8 cellular contexts compared by ENCODE assay signal in the genomic region with DNA sequence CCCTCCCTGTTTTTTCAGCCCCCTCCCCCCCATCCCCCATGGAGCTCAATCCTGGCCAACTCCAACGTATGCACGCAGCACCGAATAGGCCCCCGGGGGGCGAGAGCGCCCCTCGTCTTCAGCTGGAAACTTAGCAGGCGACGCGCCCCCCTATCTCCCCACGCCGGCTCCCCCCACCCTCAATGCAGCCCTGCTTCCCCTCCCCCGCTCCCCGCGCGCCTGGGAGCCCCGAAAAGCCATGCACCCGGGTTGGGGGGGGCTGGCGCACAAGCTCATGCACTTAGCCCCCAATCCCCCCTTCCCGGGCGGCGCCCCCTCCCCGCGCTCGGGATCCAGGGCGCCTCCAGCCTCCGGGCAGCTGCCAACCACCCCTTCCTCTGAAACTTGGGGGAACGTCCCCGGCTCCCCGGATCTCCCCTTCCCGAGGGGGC. TPM values are rescaled to one million over a fixed set of nuclear protein-coding genes. Genes with fewer than 3 reads are reported as not detected.
DNase-seq lines count a peak whose midpoint lies in the region; ATAC-seq and TF ChIP-seq lines count a peak whose summit lies in the region.

No MANE protein-coding gene starts in this region.

- intact Hi-C loops in natural killer cell (cut with micrococcal nuclease): loop anchor here (2.0 to 5.0 kb wide), 2 partner anchors 39 to 79 kb away; a partner anchor contains a TSS

- H3K9me3 Mint-ChIP-seq in CD4-positive, CD25-positive, alpha-beta regulatory T cell: peaks cover 0 to 3% (median 0%) of the 10 kb centered on the region in 7 donors
- no peaks in the 10 kb centered on the region for H3K9me3 Mint-ChIP-seq in natural killer cell

- DNase-seq in CD4-positive, CD25-positive, alpha-beta regulatory T cell: peak in 1 of 3 donors; percentile 69
- peak; percentile 48 for DNase-seq in T-helper 22 cell (ENCODE audit: low read depth)
- peak; percentile 58 for DNase-seq in effector CD4-positive, alpha-beta T cell
- DNase-seq in natural killer cell: peak; percentile 48
- DNase-seq in epidermal melanocyte (ENCODE audit: insufficient read length, low spot score): no peak
- DNase-seq in GDM1 (lab: John Stamatoyannopoulos, UW): no peak

- H3K9me3 ChIP-seq in CD4-positive, CD25-positive, alpha-beta regulatory T cell (ENCODE audit: control insufficient read depth in 2 of 2, low read length in 2 of 2): no peaks in the 10 kb centered on the region

- no peaks in the 10 kb centered on the region for H3K36me3 Mint-ChIP-seq in CD4-positive, CD25-positive, alpha-beta regulatory T cell
- H3K36me3 Mint-ChIP-seq in natural killer cell: no peaks in the 10 kb centered on the region

- no peak for ATAC-seq in CD4-positive, CD25-positive, alpha-beta regulatory T cell (ENCODE audit: low read depth in 2 of 2)
- ATAC-seq in natural killer cell: no peak
- no peak for ATAC-seq in GM19324 (IDR thresholded peaks at IDR 0.05; ENCODE audit: low FRiP score, unreplicated experiment)
- no peak for ATAC-seq in HG03565 (IDR thresholded peaks at IDR 0.05; ENCODE audit: unreplicated experiment)

- H3K36me3 ChIP-seq in CD4-positive, CD25-positive, alpha-beta regulatory T cell (ENCODE audit: control insufficient read depth, insufficient read depth, low read length): peaks cover 8% of the 10 kb centered on the region

- H3K27ac ChIP-seq in CD4-positive, CD25-positive, alpha-beta regulatory T cell (ENCODE audit: insufficient read depth, low read length, poor library complexity, severe bottlenecking): peak overlapping the region; percentile 90

- no peak overlapping the region for H3K4me3 ChIP-seq in CD4-positive, CD25-positive, alpha-beta regulatory T cell (ENCODE audit: low read depth, low read length)

- H3K27me3 Mint-ChIP-seq in CD4-positive, CD25-positive, alpha-beta regulatory T cell: no peaks in the 10 kb centered on the region
- no peaks in the 10 kb centered on the region for H3K27me3 Mint-ChIP-seq in natural killer cell (ENCODE audit: low read depth in 2 of 2)

- TF ChIP-seq CTCF in natural killer cell (IDR thresholded peaks at IDR 0.05): no peak

- peak overlapping the region; percentile 72 to 99 (median 86) for H3K4me3 Mint-ChIP-seq in CD4-positive, CD25-positive, alpha-beta regulatory T cell
- peak overlapping the region; percentile 74 for H3K4me3 Mint-ChIP-seq in natural killer cell

- peaks cover 65% of the 10 kb centered on the region for H3K4me1 ChIP-seq in CD4-positive, CD25-positive, alpha-beta regulatory T cell (ENCODE audit: control insufficient read depth, insufficient read depth, low read length, poor library complexity, severe bottlenecking)

- H3K4me1 Mint-ChIP-seq in CD4-positive, CD25-positive, alpha-beta regulatory T cell: peaks cover 11 to 49% (median 13%) of the 10 kb centered on the region in 4 donors
- H3K4me1 Mint-ChIP-seq in natural killer cell: peaks cover 24 to 34% of the 10 kb centered on the region in 2 donors

- H3K27me3 ChIP-seq in CD4-positive, CD25-positive, alpha-beta regulatory T cell (ENCODE audit: control insufficient read depth, insufficient read depth, low read length): no peaks in the 10 kb centered on the region

- peak overlapping the region in 1 of 3 donors; percentile 64 for H3K27ac Mint-ChIP-seq in CD4-positive, CD25-positive, alpha-beta regulatory T cell
- H3K27ac Mint-ChIP-seq in natural killer cell: peak overlapping the region; percentile 80 to 86

RNA-seq across cellular contexts. Expression of a gene that starts 0.5 kb away (rescaled TPM):
- total RNA-seq in CD4-positive, CD25-positive, alpha-beta regulatory T cell: 50.5 TPM
- polyA plus RNA-seq in CD4-positive, CD25-positive, alpha-beta regulatory T cell: 10 to 100 TPM; 19.6 to 30.4 (median 23.7) TPM
- total RNA-seq in natural killer cell: 10 to 100 TPM; 81.6 to 97.7 (median 82.9) TPM

RNA-seq across cellular contexts. Expression of a gene that starts 57.7 kb away (rescaled TPM):
- 98.2 TPM for total RNA-seq in CD4-positive, CD25-positive, alpha-beta regulatory T cell
- 10 to 100 TPM; 38.5 to 70.2 (median 56.6) TPM for polyA plus RNA-seq in CD4-positive, CD25-positive, alpha-beta regulatory T cell
- 100 to 1,000 TPM; 137 to 154 (median 152) TPM for total RNA-seq in natural killer cell

RNA-seq across cellular contexts. Expression of a gene that starts 58.7 kb away (rescaled TPM):
- 25.4 TPM for total RNA-seq in CD4-positive, CD25-positive, alpha-beta regulatory T cell
- polyA plus RNA-seq in CD4-positive, CD25-positive, alpha-beta regulatory T cell: 10 to 100 TPM in 1 of 4 donors, 1 to 10 TPM in 3; 4.1 to 10.4 (median 4.4) TPM
- 10 to 100 TPM; 25.4 to 39.4 (median 26.8) TPM for total RNA-seq in natural killer cell

Comparison
In these comparisons a context has a peak if more than half of its experiments do, and no peak if none do; other contexts are left out.
1. DNase-seq: peak in T-helper 22 cell (single experiment), effector CD4-positive, alpha-beta T cell (single experiment) and natural killer cell (single experiment); none in epidermal melanocyte (single experiment) and GDM1 (single experiment).